ENCODE assay signal across 12 cellular contexts in genomic region chr1:198118136-198118535, GRCh38. TPM values are rescaled to one million over a fixed set of nuclear protein-coding genes. Genes with fewer than 3 reads are reported as not detected.
A peak's percentile ranks its signal among the peaks of the same experiment; 100 is the strongest.
DNase-seq lines count a peak whose midpoint lies in the region; ATAC-seq and TF ChIP-seq lines count a peak whose summit lies in the region.
"Had no signal": no experiment of that assay in that cellular context is flagged by ENCODE, and none has a peak within 500 bp of the region (broad histone marks: within the 10 kb centered on the region; RNA-seq: fewer than 3 reads in every experiment).

No MANE protein-coding gene starts in this region.

- POLR2A ChIA-PET in PC-3 (lab: Charles Lee; ENCODE audit: unreplicated experiment) = no interaction called here
- POLR2A ChIA-PET in activated CD8-positive, alpha-beta T cell treated with anti-CD3 and anti-CD28 coated beads for 36 hours (lab: Charles Lee) = interaction anchor here (1.1 kb wide), 2 partner anchors 11 to 16 kb away, joined by 3 read pairs; no protein-coding TSS in a partner anchor

- intact Hi-C loops in PC-3 (cut with micrococcal nuclease) = no loop called here
- intact Hi-C loops in activated CD8-positive, alpha-beta T cell treated with anti-CD3 and anti-CD28 coated beads for 36 hours (cut with micrococcal nuclease) = no loop called here

- H3K27ac ChIP-seq in PC-3 (ENCODE audit: low read length) (no peak overlapping the region), neural progenitor cell (no peak overlapping the region)

- no peak overlapping the region for H3K27ac Mint-ChIP-seq in neural progenitor cell
- no peak overlapping the region for H3K27ac Mint-ChIP-seq in activated CD8-positive, alpha-beta T cell treated with anti-CD3 and anti-CD28 coated beads for 36 hours
- H3K27ac Mint-ChIP-seq: endodermal cell, memory B cell had no signal

- H3K9me3 Mint-ChIP-seq in neural progenitor cell = no peaks in the 10 kb centered on the region
- no peaks in the 10 kb centered on the region for H3K9me3 Mint-ChIP-seq in activated CD8-positive, alpha-beta T cell treated with anti-CD3 and anti-CD28 coated beads for 36 hours
- H3K9me3 Mint-ChIP-seq: endodermal cell, memory B cell had no signal

- DNase-seq in AG09309 (ENCODE audit: low read depth) = peak; percentile 92
- peak; percentile 6 for DNase-seq in PC-3
- peak; percentile 96 for DNase-seq in fibroblast of the conjunctiva (ENCODE audit: low read depth)
- DNase-seq in neural progenitor cell (ENCODE audit: low spot score) = no peak
- no peak for DNase-seq in activated CD8-positive, alpha-beta T cell treated with anti-CD3 and anti-CD28 coated beads for 36 hours
- no peak for DNase-seq in UCSD-AML1 (lab: John Stamatoyannopoulos, UW; ENCODE audit: unreplicated experiment)
- DNase-seq in putamen (ENCODE audit: low spot score) = no peak
- DNase-seq: Caco-2, endodermal cell had no signal

- TF ChIP-seq CTCF in AG09309 (IDR thresholded peaks at IDR 0.05; ENCODE audit: control insufficient read depth, insufficient read depth, low read depth, low read length, missing control alignments) (no peak), PC-3 (conservative IDR thresholded peaks at IDR 0.05; ENCODE audit: low read depth, low read length) (no peak), neural progenitor cell (IDR thresholded peaks at IDR 0.05) (no peak)
- no peak for TF ChIP-seq CTCF in activated CD8-positive, alpha-beta T cell treated with anti-CD3 and anti-CD28 coated beads for 36 hours (IDR thresholded peaks at IDR 0.05)

- no peaks in the 10 kb centered on the region for H3K36me3 ChIP-seq in PC-3 (ENCODE audit: low read depth, low read length)
- H3K36me3 ChIP-seq in neural progenitor cell = no peaks in the 10 kb centered on the region

- H3K27me3 Mint-ChIP-seq in neural progenitor cell (ENCODE audit: insufficient read depth, low read depth) = no peaks in the 10 kb centered on the region
- peaks cover 2% of the 10 kb centered on the region for H3K27me3 Mint-ChIP-seq in activated CD8-positive, alpha-beta T cell treated with anti-CD3 and anti-CD28 coated beads for 36 hours

- H3F3A ChIP-seq in PC-3 (ENCODE audit: low read length, unreplicated experiment) (peaks cover 3% of the 10 kb centered on the region), neural progenitor cell (ENCODE audit: low read depth) (no peaks in the 10 kb centered on the region)

- H3K9me3 ChIP-seq in PC-3 (ENCODE audit: low read length) (no peaks in the 10 kb centered on the region), neural progenitor cell (ENCODE audit: low read depth) (no peaks in the 10 kb centered on the region)
- H3K9me3 ChIP-seq: Caco-2 had no signal

- no peak for ATAC-seq in PC-3
- ATAC-seq in activated CD8-positive, alpha-beta T cell treated with anti-CD3 and anti-CD28 coated beads for 36 hours = no peak
- ATAC-seq in HG03342 (IDR thresholded peaks at IDR 0.05; ENCODE audit: unreplicated experiment) = no peak
- ATAC-seq: HCT116 had no signal

- no peaks in the 10 kb centered on the region for H3K36me3 Mint-ChIP-seq in neural progenitor cell
- no peaks in the 10 kb centered on the region for H3K36me3 Mint-ChIP-seq in activated CD8-positive, alpha-beta T cell treated with anti-CD3 and anti-CD28 coated beads for 36 hours (ENCODE audit: low read depth)
- H3K36me3 Mint-ChIP-seq: memory B cell had no signal

- H3K4me3 ChIP-seq in AG09309 (ENCODE audit: control insufficient read depth, low read depth, low read length) (no peak overlapping the region), PC-3 (ENCODE audit: low read length) (no peak overlapping the region), neural progenitor cell (no peak overlapping the region)

- no peaks in the 10 kb centered on the region for H3K9me2 ChIP-seq in PC-3 (replicated peaks; ENCODE audit: low read length)

- CTCF ChIA-PET in PC-3 (lab: Charles Lee) = no interaction called here
- CTCF ChIA-PET in activated CD8-positive, alpha-beta T cell treated with anti-CD3 and anti-CD28 coated beads for 36 hours (lab: Charles Lee) = interaction anchor here (1.7 kb wide), 1 partner anchor 16 kb away, joined by 5 read pairs; no protein-coding TSS in a partner anchor

- H4K20me1 ChIP-seq in PC-3 (ENCODE audit: low read length) = no peaks in the 10 kb centered on the region
- no peaks in the 10 kb centered on the region for H4K20me1 ChIP-seq in neural progenitor cell (ENCODE audit: low read depth)

- BruUV-seq in PC-3 (replicated peaks; lab: Mats Ljungman, UMichigan) = no TSS peak

- H3K9ac ChIP-seq in PC-3 (ENCODE audit: low read length) (no peak overlapping the region), neural progenitor cell (no peak overlapping the region)

- no peak overlapping the region for H3K4me3 Mint-ChIP-seq in neural progenitor cell
- H3K4me3 Mint-ChIP-seq in activated CD8-positive, alpha-beta T cell treated with anti-CD3 and anti-CD28 coated beads for 36 hours = no peak overlapping the region
- H3K4me3 Mint-ChIP-seq: endodermal cell, memory B cell had no signal

- H2AFZ ChIP-seq in PC-3 (ENCODE audit: low read length) (no peak overlapping the region), neural progenitor cell (replicated peaks) (peak overlapping the region; percentile 32)

- H3K4me1 Mint-ChIP-seq in neural progenitor cell = no peaks in the 10 kb centered on the region
- no peaks in the 10 kb centered on the region for H3K4me1 Mint-ChIP-seq in activated CD8-positive, alpha-beta T cell treated with anti-CD3 and anti-CD28 coated beads for 36 hours (ENCODE audit: low read depth)
- H3K4me1 Mint-ChIP-seq: endodermal cell, memory B cell had no signal

- H3K79me2 ChIP-seq in PC-3 (ENCODE audit: low read length) = no peaks in the 10 kb centered on the region
- no peaks in the 10 kb centered on the region for H3K79me2 ChIP-seq in neural progenitor cell (ENCODE audit: low read depth)

- H3K27me3 ChIP-seq in PC-3 (ENCODE audit: low read length) = no peaks in the 10 kb centered on the region
- no peaks in the 10 kb centered on the region for H3K27me3 ChIP-seq in neural progenitor cell

- H3K4me1 ChIP-seq in PC-3 (ENCODE audit: insufficient read depth, low read length) = peaks cover 32% of the 10 kb centered on the region
- H3K4me1 ChIP-seq in neural progenitor cell = no peaks in the 10 kb centered on the region
- H3K4me1 ChIP-seq: Caco-2 had no signal

- no peak overlapping the region for H3K4me2 ChIP-seq in PC-3 (ENCODE audit: low read length)
- no peak overlapping the region for H3K4me2 ChIP-seq in neural progenitor cell

RNA-seq across cellular contexts. Expression of gene NEK7, which starts 38.7 kb away (rescaled TPM):
- 23.2 and 25.2 TPM in 2 replicates for total RNA-seq in PC-3 (2014; rRNA removed)
- 20.7 and 34.7 TPM in 2 replicates for total RNA-seq in neural progenitor cell (ENCODE audit: low replicate concordance)
- total RNA-seq in activated CD8-positive, alpha-beta T cell treated with anti-CD3 and anti-CD28 coated beads for 36 hours = 10 to 100 TPM; 71.4 to 76.4 TPM

Comparison
In these comparisons a context has a peak if more than half of its experiments do, and no peak if none do; other contexts are left out.
1. DNase-seq: peak in AG09309 (single experiment), PC-3 (single experiment) and fibroblast of the conjunctiva (single experiment); none in neural progenitor cell (single experiment), activated CD8-positive, alpha-beta T cell treated with anti-CD3 and anti-CD28 coated beads for 36 hours (single experiment), UCSD-AML1 (single experiment) and putamen (single experiment).